ENCODE assay signal across 15 cellular contexts in the genomic region with DNA sequence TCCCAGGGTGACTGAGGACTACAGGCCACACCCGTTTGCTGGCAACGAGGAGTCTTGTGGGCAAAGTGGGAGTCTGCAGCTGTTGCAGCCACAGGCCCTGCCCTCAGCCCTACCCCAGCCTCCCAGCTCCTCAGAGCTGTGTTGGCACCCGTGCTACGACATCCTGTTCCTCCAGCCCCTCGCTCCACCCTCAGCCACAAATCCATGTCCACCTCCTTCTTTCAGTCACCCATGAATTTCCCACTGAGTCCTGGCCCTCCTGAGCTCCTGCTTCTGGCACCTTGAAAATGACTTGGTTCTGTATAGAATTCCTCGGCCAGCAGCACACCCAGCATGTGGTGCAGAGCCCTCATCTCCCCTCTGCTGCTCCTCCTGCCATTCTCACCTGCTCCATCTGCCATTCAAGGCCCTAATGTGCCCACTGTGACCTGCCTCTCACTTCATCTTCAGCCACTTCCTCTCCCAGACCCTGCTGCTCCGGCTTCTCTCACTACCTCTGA. TPM values are rescaled to one million over a fixed set of nuclear protein-coding genes. Genes with fewer than 3 reads are reported as not detected.
DNase-seq lines count a peak whose midpoint lies in the region; ATAC-seq and TF ChIP-seq lines count a peak whose summit lies in the region.
"Had no signal": no experiment of that assay in that cellular context is flagged by ENCODE, and none has a peak within 500 bp of the region (broad histone marks: within the 10 kb centered on the region; RNA-seq: fewer than 3 reads in every experiment).

No MANE protein-coding gene starts in this region.

- no peaks in the 10 kb centered on the region for H3K36me3 ChIP-seq in OCI-LY7 (ENCODE audit: insufficient read depth, low read length)
- no peaks in the 10 kb centered on the region for H3K36me3 ChIP-seq in psoas muscle (ENCODE audit: insufficient read depth in 1 of 2, low read depth in 1 of 2)

- H3K4me1 Mint-ChIP-seq in Calu3 (ENCODE audit: low read depth, unreplicated experiment) (peaks cover 54% of the 10 kb centered on the region), glutamatergic neuron (ENCODE audit: low read depth, unreplicated experiment) (peaks cover 18% of the 10 kb centered on the region)
- H3K4me1 Mint-ChIP-seq: activated B cell treated with CpG ODN at 0.5 μM for 24 hours had no signal

- H3K4me2 ChIP-seq in OCI-LY7 (ENCODE audit: low read length): no peak overlapping the region

- H3K27me3 Mint-ChIP-seq in Calu3 (ENCODE audit: unreplicated experiment): no peaks in the 10 kb centered on the region
- H3K27me3 Mint-ChIP-seq in glutamatergic neuron (ENCODE audit: unreplicated experiment): peaks cover 7% of the 10 kb centered on the region
- H3K27me3 Mint-ChIP-seq: T-cell had no signal

- H4K20me1 ChIP-seq in OCI-LY7 (ENCODE audit: insufficient read depth, low read length): no peaks in the 10 kb centered on the region

- H3K27ac Mint-ChIP-seq in Calu3 (ENCODE audit: unreplicated experiment) (peak overlapping the region; percentile 12), glutamatergic neuron (ENCODE audit: unreplicated experiment) (no peak overlapping the region)
- H3K27ac Mint-ChIP-seq: activated B cell treated with CpG ODN at 0.5 μM for 24 hours, T-cell had no signal

- 41 to 59% (median 43%) methylated on average over 7 of the region's 7 CpGs for WGBS in psoas muscle, 3 donors

- H3K4me3 Mint-ChIP-seq in Calu3 (ENCODE audit: low read depth, unreplicated experiment) (no peak overlapping the region), glutamatergic neuron (ENCODE audit: unreplicated experiment) (peak overlapping the region; percentile 12)
- H3K4me3 Mint-ChIP-seq: activated B cell treated with CpG ODN at 0.5 μM for 24 hours, T-cell had no signal

- no peak overlapping the region for H3K27ac ChIP-seq in OCI-LY7 (ENCODE audit: low read depth, low read length, poor library complexity, severe bottlenecking)
- no peak overlapping the region for H3K27ac ChIP-seq in psoas muscle
- H3K27ac ChIP-seq: neutrophil had no signal

- no peak overlapping the region for H2AFZ ChIP-seq in OCI-LY7 (ENCODE audit: low read length)

- no peaks in the 10 kb centered on the region for H3K4me1 ChIP-seq in OCI-LY7 (ENCODE audit: insufficient read depth, low read length, poor library complexity, severe bottlenecking)
- H3K4me1 ChIP-seq in psoas muscle: no peaks in the 10 kb centered on the region

- no peak overlapping the region for H3K4me3 ChIP-seq in OCI-LY7 (ENCODE audit: low read depth, low read length, poor library complexity, severe bottlenecking)
- no peak overlapping the region for H3K4me3 ChIP-seq in psoas muscle
- H3K4me3 ChIP-seq: lung had no signal

- BruUV-seq in Calu3 (replicated peaks; lab: Mats Ljungman, UMichigan) (no TSS peak), OCI-LY7 (replicated peaks; lab: Mats Ljungman, UMichigan) (no TSS peak)

- no peaks in the 10 kb centered on the region for H3K9me3 ChIP-seq in OCI-LY7 (ENCODE audit: low read length)
- no peaks in the 10 kb centered on the region for H3K9me3 ChIP-seq in psoas muscle
- H3K9me3 ChIP-seq: neutrophil had no signal

- intact Hi-C loops in Calu3 (cut with micrococcal nuclease; ENCODE audit: unreplicated experiment): no loop called here
- intact Hi-C loops in OCI-LY7 (cut with micrococcal nuclease; ENCODE audit: unreplicated experiment): loop anchor here (5.0 kb wide), 1 partner anchor 328 kb away; no protein-coding TSS in a partner anchor
- intact Hi-C loops in psoas muscle (cut with DNase I): no loop called here

- H3K36me3 Mint-ChIP-seq in Calu3 (ENCODE audit: insufficient read depth, unreplicated experiment) (peaks cover 51% of the 10 kb centered on the region), glutamatergic neuron (ENCODE audit: unreplicated experiment) (no peaks in the 10 kb centered on the region)
- H3K36me3 Mint-ChIP-seq: T-cell had no signal

- H3K79me2 ChIP-seq in OCI-LY7 (ENCODE audit: insufficient read depth, low read depth, low read length): no peaks in the 10 kb centered on the region

- DNase-seq in Calu3 (no peak), OCI-LY7 (ENCODE audit: low spot score) (peak; percentile 5), glutamatergic neuron (no peak), psoas muscle (no peak), NCI-H1105 (lab: John Stamatoyannopoulos, UW) (no peak)
- DNase-seq: activated B cell treated with CpG ODN at 0.5 μM for 24 hours; effector CD8-positive, alpha-beta T cell; MM.1S; stimulated activated naive CD4-positive, alpha-beta T cell treated with Interleukin-2 at 50 U/mL for 16 hours; T-cell had no signal

- CTCF ChIA-PET in Calu3 (lab: Charles Lee): interaction anchor here (0.5 kb wide), 1 partner anchor 137 kb away, joined by 5 read pairs; no protein-coding TSS in a partner anchor
- CTCF ChIA-PET in OCI-LY7 (lab: Charles Lee; ENCODE audit: unreplicated experiment): interaction anchor here (0.7 to 1.1 kb wide), 2 partner anchors 27 to 101 kb away, joined by 3 read pairs; no protein-coding TSS in a partner anchor

- H3K9me3 Mint-ChIP-seq in Calu3 (ENCODE audit: low read depth, unreplicated experiment) (no peaks in the 10 kb centered on the region), glutamatergic neuron (ENCODE audit: unreplicated experiment) (no peaks in the 10 kb centered on the region)
- H3K9me3 Mint-ChIP-seq: activated B cell treated with CpG ODN at 0.5 μM for 24 hours, T-cell had no signal

- POLR2A ChIA-PET in OCI-LY7 (lab: Charles Lee): no interaction called here

- no peaks in the 10 kb centered on the region for H3K27me3 ChIP-seq in psoas muscle (ENCODE audit: insufficient read depth in 3 of 3, low read length in 2 of 3)
- H3K27me3 ChIP-seq: neutrophil had no signal

- ATAC-seq in psoas muscle (peak; percentile 34 to 65 (median 49)), HG02973 (IDR thresholded peaks at IDR 0.05; ENCODE audit: unreplicated experiment) (no peak), HG03135 (IDR thresholded peaks at IDR 0.05; ENCODE audit: unreplicated experiment) (no peak), HG02981 (IDR thresholded peaks at IDR 0.05; ENCODE audit: unreplicated experiment) (no peak)
- ATAC-seq: T-cell had no signal

- no peak for TF ChIP-seq CTCF in Calu3 (IDR thresholded peaks at IDR 0.05; ENCODE audit: unreplicated experiment)
- no peak for TF ChIP-seq CTCF in OCI-LY7 (conservative IDR thresholded peaks at IDR 0.05; ENCODE audit: low read length)
- no peak for TF ChIP-seq CTCF in glutamatergic neuron (IDR thresholded peaks at IDR 0.05; ENCODE audit: partially characterized antibody, unreplicated experiment)
- no peak for TF ChIP-seq CTCF in psoas muscle (IDR thresholded peaks at IDR 0.05)

- H3K9me2 ChIP-seq in OCI-LY7 (ENCODE audit: insufficient read depth, low read length): no peaks in the 10 kb centered on the region

RNA-seq across cellular contexts. Expression of a gene that starts 20.9 kb away (rescaled TPM):
- total RNA-seq in Calu3 (2022) (52.6 and 86.8 TPM in 2 replicates), OCI-LY7 (2022) (13.2 and 13.5 TPM in 2 replicates), glutamatergic neuron (ENCODE audit: unreplicated experiment) (3.2 TPM), psoas muscle (1 to 10 TPM in 1 of 4 donors, under 1 TPM in 3; 0.75 to 2.1 (median 0.87) TPM)
- 23.5 and 24.5 TPM in 2 replicates for total RNA-seq in OCI-LY7 (2014; rRNA removed; shearing (Covaris generic))
- 1 to 10 TPM in 1 of 3 donors, under 1 TPM in 2; 0.65 to 1.3 (median 0.96) TPM for polyA plus RNA-seq in psoas muscle

RNA-seq across cellular contexts. Expression of a gene that starts 59.8 kb away (rescaled TPM):
- 7.8 and 9.8 TPM in 2 replicates for total RNA-seq in Calu3 (2022)
- 5.8 and 10.4 TPM in 2 replicates for total RNA-seq in OCI-LY7 (2014; rRNA removed; shearing (Covaris generic))
- 7.7 and 11.8 TPM in 2 replicates for total RNA-seq in OCI-LY7 (2022)
- 73.0 TPM for total RNA-seq in glutamatergic neuron (ENCODE audit: unreplicated experiment)
- total RNA-seq in psoas muscle: 1 to 10 TPM; 2.4 to 7.9 (median 4.9) TPM
- 1 to 10 TPM; 3.0 to 5.6 (median 4.8) TPM for polyA plus RNA-seq in psoas muscle

Comparison
In these comparisons a context has a peak if more than half of its experiments do, and no peak if none do; other contexts are left out.
1. ATAC-seq: peak in psoas muscle (4 of 4); none in HG02973 (single experiment), HG03135 (single experiment) and HG02981 (single experiment).